Comparison of ENCODE assay signal across 18 cellular contexts in genomic region chr14:92523752-92524151, GRCh38.
"Had no signal": no experiment of that assay in that cellular context is flagged by ENCODE, and none has a peak within 500 bp of the region (broad histone marks: within the 10 kb centered on the region; RNA-seq: fewer than 3 reads in every experiment).

No MANE protein-coding gene starts in this region.

- H3K9me3 ChIP-seq: thoracic aorta, vagina had no signal

- H3K27ac Mint-ChIP-seq: activated CD4-positive, alpha-beta memory T cell treated with anti-CD3 and anti-CD28 coated beads, Interleukin-2, amount 10 ng/mL, durations not matched to agents 7 days and 5 days; activated T-helper 2 cell treated with anti-CD3 and anti-CD28 coated beads, Interferon-gamma antibody, Interleukin-2, Interleukin-4, amounts not matched to agents 10 μg/mL and 5 μg/mL and 100 μg/mL, durations not matched to agents 14 hours and 24 hours and 36 hours; progenitor cell of endocrine pancreas had no signal

- ATAC-seq: activated naive CD4-positive, alpha-beta T cell treated with anti-CD3 and anti-CD28 coated beads, Interleukin-2, amount 50 U/mL, for 72 hours; esophagus mucosa had no signal

- H3K4me3 Mint-ChIP-seq: activated CD4-positive, alpha-beta memory T cell treated with anti-CD3 and anti-CD28 coated beads, Interleukin-2, amount 10 ng/mL, durations not matched to agents 7 days and 5 days; activated CD4-positive, alpha-beta T cell treated with anti-CD3 and anti-CD28 coated beads for 36 hours had no signal

- H3K27ac ChIP-seq: thoracic aorta, vagina, VCaP had no signal

- H3K27me3 ChIP-seq: vagina had no signal

- H3K9me3 Mint-ChIP-seq: activated T-helper 2 cell treated with anti-CD3 and anti-CD28 coated beads, Interferon-gamma antibody, Interleukin-2, Interleukin-4, amounts not matched to agents 10 μg/mL and 5 μg/mL and 100 μg/mL, durations not matched to agents 14 hours and 24 hours and 36 hours had no signal

- DNase-seq: activated CD4-positive, alpha-beta memory T cell treated with anti-CD3 and anti-CD28 coated beads, Interleukin-2, amount 10 ng/mL, durations not matched to agents 7 days and 5 days; activated CD4-positive, alpha-beta T cell treated with anti-CD3 and anti-CD28 coated beads for 36 hours; anterior cingulate cortex; cerebellar nuclear complex; dermis blood vessel endothelial cell; hippocampal formation; kidney glomerular epithelial cell; mesendoderm; occipital lobe; stimulated activated CD4-positive, alpha-beta T cell treated with anti-CD3 and anti-CD28 coated beads, Interleukin-12 subunit alpha, Interleukin-12 subunit beta, amount 100 ng/mL, for 4 hours; stimulated activated naive CD4-positive, alpha-beta T cell treated with Interleukin-2 at 50 U/mL for 16 hours had no signal

- H3K36me3 ChIP-seq: thoracic aorta, vagina had no signal

- H3K27me3 Mint-ChIP-seq: activated CD4-positive, alpha-beta T cell treated with anti-CD3 and anti-CD28 coated beads for 36 hours; progenitor cell of endocrine pancreas had no signal

- H3K4me3 ChIP-seq: thoracic aorta, vagina had no signal
